ENCODE assay signal across 8 cellular contexts in genomic region chr3:27713066-27713400, GRCh38. TPM values are rescaled to one million over a fixed set of nuclear protein-coding genes. Genes with fewer than 3 reads are reported as not detected.
A peak's percentile ranks its signal among the peaks of the same experiment; 100 is the strongest.
DNase-seq lines count a peak whose midpoint lies in the region; ATAC-seq and TF ChIP-seq lines count a peak whose summit lies in the region.

No MANE protein-coding gene starts in this region.

- H3K4me2 ChIP-seq in H9 (ENCODE audit: insufficient read depth, insufficient read length, low read length), result peak overlapping the region; percentile 80

- H3K79me1 ChIP-seq in H9 (ENCODE audit: insufficient read depth, low read depth, low read length, poor library complexity, severe bottlenecking), result no peaks in the 10 kb centered on the region

- H3K9me3 ChIP-seq in H9 (ENCODE audit: control insufficient read depth, low read depth, low read length), result no peaks in the 10 kb centered on the region
- H3K9me3 ChIP-seq in iPS-18c (ENCODE audit: control insufficient read depth, insufficient read depth, low read length), result no peaks in the 10 kb centered on the region
- no peaks in the 10 kb centered on the region for H3K9me3 ChIP-seq in SJCRH30 (replicated peaks)

- H3K4ac ChIP-seq in H9 (ENCODE audit: low read depth, low read length), result no peak overlapping the region

- H2AFZ ChIP-seq in H9 (ENCODE audit: low read length), result no peak overlapping the region

- DNase-seq in H9, result no peak
- DNase-seq in activated naive CD8-positive, alpha-beta T cell treated with anti-CD3 and anti-CD28 coated beads, Interleukin-2, amount 50 U/mL, for 24 hours, result no peak
- DNase-seq in NCI-H524 treated with DMSO at 0.1 percent for 48 hours (lab: John Stamatoyannopoulos, UW), result no peak
- no peak for DNase-seq in NCI-H2081 (lab: John Stamatoyannopoulos, UW)
- no peak for DNase-seq in SJCRH30

- no peaks in the 10 kb centered on the region for H3K36me3 ChIP-seq in SJCRH30

- H3K23ac ChIP-seq in H9 (ENCODE audit: insufficient read length, low read depth, low read length), result no peak overlapping the region

- H3K18ac ChIP-seq in H9 (ENCODE audit: insufficient read length, low read depth, low read length), result no peak overlapping the region

- no peak overlapping the region for H2BK120ac ChIP-seq in H9 (ENCODE audit: low read depth, low read length, poor library complexity, severe bottlenecking)

- peaks cover 12% of the 10 kb centered on the region for H3K23me2 ChIP-seq in H9 (ENCODE audit: insufficient read length, low read depth, low read length, poor library complexity, severe bottlenecking)

- H2BK5ac ChIP-seq in H9 (ENCODE audit: insufficient read length, low read length), result no peak overlapping the region

- no peak overlapping the region for H3K14ac ChIP-seq in H9 (ENCODE audit: insufficient read depth, low read length)

- peaks cover 99% of the 10 kb centered on the region for H3K27me3 Mint-ChIP-seq in H9 (ENCODE audit: low read depth)
- peaks cover 46% of the 10 kb centered on the region for H3K27me3 Mint-ChIP-seq in activated naive CD8-positive, alpha-beta T cell treated with anti-CD3 and anti-CD28 coated beads, Interleukin-2, amount 50 U/mL, for 24 hours

- no peak overlapping the region for H4K91ac ChIP-seq in H9 (ENCODE audit: insufficient read length, low read depth, low read length)

- no peak overlapping the region for H2BK12ac ChIP-seq in H9 (ENCODE audit: insufficient read length, low read depth, low read length)

- no peak overlapping the region; a peak in 1 of 7 replicates for H3K27ac Mint-ChIP-seq in H9
- H3K27ac Mint-ChIP-seq in activated naive CD8-positive, alpha-beta T cell treated with anti-CD3 and anti-CD28 coated beads, Interleukin-2, amount 50 U/mL, for 24 hours, result peak overlapping the region; percentile 70

- WGBS in H9 (ENCODE audit: extremely low coverage, insufficient read length, low lambda C conversion rate), result no CpG with 5 or more reads among the region's 17 CpGs

- no peaks in the 10 kb centered on the region; a peak in 1 of 7 replicates for H3K36me3 Mint-ChIP-seq in H9 (ENCODE audit: insufficient read depth in 1 of 3, low read depth in 3 of 3)
- no peaks in the 10 kb centered on the region for H3K36me3 Mint-ChIP-seq in activated naive CD8-positive, alpha-beta T cell treated with anti-CD3 and anti-CD28 coated beads, Interleukin-2, amount 50 U/mL, for 24 hours (ENCODE audit: low read depth)

- no peak overlapping the region for H2BK20ac ChIP-seq in H9 (ENCODE audit: low read depth, low read length, poor library complexity, severe bottlenecking)

- no peak overlapping the region for H2AK5ac ChIP-seq in H9 (ENCODE audit: insufficient read length, low read length)

- H3K4me3 Mint-ChIP-seq in H9, result peak overlapping the region; percentile 70 to 88
- H3K4me3 Mint-ChIP-seq in activated naive CD8-positive, alpha-beta T cell treated with anti-CD3 and anti-CD28 coated beads, Interleukin-2, amount 50 U/mL, for 24 hours, result peak overlapping the region; percentile 91

- H4K5ac ChIP-seq in H9 (ENCODE audit: insufficient read length, low read depth, low read length), result no peak overlapping the region

- H3K79me2 ChIP-seq in H9 (ENCODE audit: insufficient read depth, low read length), result no peaks in the 10 kb centered on the region

- no peak overlapping the region for H3T11ph ChIP-seq in H9 (ENCODE audit: low read length)

- no peak overlapping the region for H4K8ac ChIP-seq in H9 (replicated peaks; ENCODE audit: insufficient read length, low read depth, low read length)

- no peak for TF ChIP-seq CTCF in H9 (conservative IDR thresholded peaks at IDR 0.05)

- no peak for ATAC-seq in activated naive CD8-positive, alpha-beta T cell treated with anti-CD3 and anti-CD28 coated beads, Interleukin-2, amount 50 U/mL, for 24 hours
- no peak for ATAC-seq in HG02759 (IDR thresholded peaks at IDR 0.05; ENCODE audit: unreplicated experiment)

- H3K4me3 ChIP-seq in iPS-18c (ENCODE audit: insufficient read depth, low read depth, low read length) (peak overlapping the region; percentile 52), skin epidermis (peak overlapping the region; percentile 33 to 56 (median 50)), SJCRH30 (no peak overlapping the region)

- H3K27me3 ChIP-seq in H9 (ENCODE audit: insufficient read depth, low read length) (peaks cover 59% of the 10 kb centered on the region), SJCRH30 (peaks cover 4% of the 10 kb centered on the region; the same call in 1 of the 2 replicates)

- peaks cover 0 to 3% of the 10 kb centered on the region in 2 experiments; a peak in 2 of 5 replicates for H3K9me3 Mint-ChIP-seq in H9
- no peaks in the 10 kb centered on the region for H3K9me3 Mint-ChIP-seq in activated naive CD8-positive, alpha-beta T cell treated with anti-CD3 and anti-CD28 coated beads, Interleukin-2, amount 50 U/mL, for 24 hours

- H3K27ac ChIP-seq in H9 (ENCODE audit: insufficient read length, low read depth, low read length), result no peak overlapping the region
- peak overlapping the region in 11 of 21 experiments; percentile 34 to 79 (median 52) for H3K27ac ChIP-seq in skin epidermis
- no peak overlapping the region for H3K27ac ChIP-seq in SJCRH30

- no peaks in the 10 kb centered on the region for H4K20me1 ChIP-seq in H9 (ENCODE audit: control insufficient read depth, insufficient read depth, insufficient read length)

- H3K9ac ChIP-seq in H9 (ENCODE audit: extremely low read depth, insufficient read length, low read length), result no peak overlapping the region

- H3K4me1 Mint-ChIP-seq in H9, result peaks cover 39 to 50% of the 10 kb centered on the region in 2 experiments
- H3K4me1 Mint-ChIP-seq in activated naive CD8-positive, alpha-beta T cell treated with anti-CD3 and anti-CD28 coated beads, Interleukin-2, amount 50 U/mL, for 24 hours, result peaks cover 38% of the 10 kb centered on the region

- H3K4me1 ChIP-seq in H9 (ENCODE audit: insufficient read depth, low read length) (no peaks in the 10 kb centered on the region; the same call in 1 of the 2 replicates), SJCRH30 (no peaks in the 10 kb centered on the region)

- H2BK15ac ChIP-seq in H9 (ENCODE audit: low read depth, low read length), result no peak overlapping the region

- no peak overlapping the region for H3K56ac ChIP-seq in H9 (ENCODE audit: insufficient read length, low read depth, low read length)

RNA-seq across cellular contexts. Expression of gene EOMES, which starts 9.1 kb away (rescaled TPM):
- 1.7 and 2.0 TPM in 2 replicates for total RNA-seq in H9 (2021)
- total RNA-seq in SJCRH30 (2014; rRNA removed; shearing (Covaris generic)), result not detected in 2 replicates

Comparison
In these comparisons a context has a peak if more than half of its experiments do, and no peak if none do; other contexts are left out.
1. H3K27ac ChIP-seq: peak in skin epidermis (11 of 21); none in H9 (single experiment) and SJCRH30 (single experiment).